In the genomic region with DNA sequence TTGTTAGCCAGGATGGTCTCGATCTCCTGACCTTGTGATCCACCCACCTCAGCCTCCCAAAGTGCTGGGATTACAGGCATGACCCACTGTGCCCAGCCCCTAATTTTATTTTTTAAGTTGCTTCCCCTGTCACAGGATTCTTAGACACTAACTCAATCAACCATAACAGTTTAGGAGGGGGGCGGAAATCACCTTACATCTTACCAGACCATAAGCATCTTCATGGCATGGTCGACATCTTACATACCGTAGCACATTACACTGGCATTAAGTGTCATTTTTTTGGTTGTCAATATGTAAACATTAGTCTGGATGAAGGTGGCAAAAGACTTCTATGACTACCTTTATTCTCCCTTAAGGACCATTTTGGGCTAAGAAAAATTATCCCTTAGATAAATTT, we compare ENCODE assay signal across 26 cellular contexts.
"Had no signal": no experiment of that assay in that cellular context is flagged by ENCODE, and none has a peak within 500 bp of the region (broad histone marks: within the 10 kb centered on the region; RNA-seq: fewer than 3 reads in every experiment).

No MANE protein-coding gene starts in this region.

- H3K27me3 ChIP-seq: colonic mucosa, esophagus squamous epithelium, gastrocnemius medialis, heart right ventricle, left lung had no signal

- DNase-seq: colonic mucosa; cortex of kidney; effector CD8-positive, alpha-beta T cell; effector memory CD8-positive, alpha-beta T cell; erythroblast; esophagus squamous epithelium; foreskin fibroblast; foreskin melanocyte; gastrocnemius medialis; glutamatergic neuron; head of caudate nucleus; heart right ventricle; hippocampal formation; left cardiac atrium; left lung; left ventricle myocardium superior; lower lobe of right lung; mesenchymal stem cell; mucosa of descending colon; naive B cell had no signal

- H3K27me3 Mint-ChIP-seq: dendritic cell treated with granulocyte-macrophage colony-stimulating factor and Interleukin-4, amounts not matched to agents 40 ng/mL and 50 ng/mL, for 4 days; effector memory CD8-positive, alpha-beta T cell; naive B cell had no signal

- H3K4me3 ChIP-seq: colonic mucosa, esophagus squamous epithelium, gastrocnemius medialis, heart right ventricle, left lung, lower lobe of right lung, mucosa of descending colon had no signal

- H3K4me1 Mint-ChIP-seq: mesothelial cell of epicardium, naive B cell had no signal

- H3K27ac Mint-ChIP-seq: dendritic cell treated with granulocyte-macrophage colony-stimulating factor and Interleukin-4, amounts not matched to agents 40 ng/mL and 50 ng/mL, for 4 days; effector memory CD8-positive, alpha-beta T cell; mesothelial cell of epicardium had no signal

- ATAC-seq: effector memory CD8-positive, alpha-beta T cell; esophagus mucosa; gastrocnemius medialis; heart right ventricle; left cardiac atrium; left lung; left ventricle myocardium superior; lower lobe of right lung; mucosa of descending colon had no signal

- H3K4me3 Mint-ChIP-seq: dendritic cell treated with granulocyte-macrophage colony-stimulating factor and Interleukin-4, amounts not matched to agents 40 ng/mL and 50 ng/mL, for 4 days; effector memory CD8-positive, alpha-beta T cell; mesothelial cell of epicardium had no signal

- FAIRE-seq: islet of Langerhans, keratinocyte had no signal

- H3K27ac ChIP-seq: colonic mucosa, epithelial cell of prostate, esophagus squamous epithelium, gastrocnemius medialis, heart right ventricle, left lung, lower lobe of right lung had no signal

- H3K9me3 ChIP-seq: colonic mucosa had no signal

- H3K4me1 ChIP-seq: colonic mucosa, esophagus squamous epithelium, gastrocnemius medialis, heart right ventricle, left lung, lower lobe of right lung had no signal
